In the genomic region with DNA sequence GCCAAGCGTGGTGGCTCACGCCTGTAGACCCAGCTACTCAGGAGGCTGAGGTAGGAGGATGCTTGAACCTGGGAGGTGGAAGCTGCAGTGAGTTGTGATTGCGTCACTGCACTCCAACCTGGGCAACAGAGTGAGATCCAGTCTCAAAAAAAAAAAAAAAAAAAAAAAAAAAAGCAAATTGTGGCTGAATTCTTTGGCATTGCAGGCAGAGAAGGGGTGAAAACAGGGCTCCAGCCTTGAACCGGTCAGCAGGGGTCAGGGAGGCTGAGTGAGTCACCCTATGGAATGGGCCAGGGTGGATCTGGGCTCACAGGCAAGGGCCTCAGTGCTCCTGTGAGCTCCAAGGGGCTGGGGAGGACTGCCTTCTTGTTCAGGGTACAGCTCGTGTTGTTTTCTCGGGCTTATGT, we compare ENCODE assay signal across 24 cellular contexts. TPM values are rescaled to one million over a fixed set of nuclear protein-coding genes. Genes with fewer than 3 reads are reported as not detected.
A peak's percentile ranks its signal among the peaks of the same experiment; 100 is the strongest.
DNase-seq lines count a peak whose midpoint lies in the region; FAIRE-seq and TF ChIP-seq lines count a peak whose summit lies in the region.
"Had no signal": no experiment of that assay in that cellular context is flagged by ENCODE, and none has a peak within 500 bp of the region (broad histone marks: within the 10 kb centered on the region; RNA-seq: fewer than 3 reads in every experiment).

No MANE protein-coding gene starts in this region.

- no peak overlapping the region for H3K4me3 Mint-ChIP-seq in endodermal cell
- H3K4me3 Mint-ChIP-seq: activated naive CD4-positive, alpha-beta T cell treated with anti-CD3 and anti-CD28 coated beads for 36 hours; activated T-cell treated with anti-CD3 and anti-CD28 coated beads, Interleukin-2, amount 50 U/mL, for 4 hours had no signal

- H3K27me3 ChIP-seq in endodermal cell (ENCODE audit: control insufficient read depth, insufficient read depth, low read length, poor library complexity, severe bottlenecking) (no peaks in the 10 kb centered on the region), HAP-1 (ENCODE audit: low read depth) (no peaks in the 10 kb centered on the region)
- H3K27me3 ChIP-seq: tibial artery had no signal

- peaks cover 16% of the 10 kb centered on the region for H3K36me3 Mint-ChIP-seq in endodermal cell (ENCODE audit: low read depth)

- no peak overlapping the region for H3K27ac ChIP-seq in endodermal cell (ENCODE audit: low read depth, low read length)
- H3K27ac ChIP-seq: BLaER1, heart right ventricle, left ventricle myocardium inferior, psoas muscle had no signal

- H3K9ac ChIP-seq in endodermal cell (ENCODE audit: extremely low read depth, low read length, poor library complexity, severe bottlenecking): no peak overlapping the region
- H3K9ac ChIP-seq: BLaER1 had no signal

- H3K4me3 ChIP-seq in fibroblast of villous mesenchyme (ENCODE audit: low read depth, low read length) (no peak overlapping the region), endodermal cell (ENCODE audit: low read length) (no peak overlapping the region), HAP-1 (no peak overlapping the region)
- H3K4me3 ChIP-seq: BLaER1, heart right ventricle, left ventricle myocardium inferior, psoas muscle, tibial artery had no signal

- TF ChIP-seq CTCF in fibroblast of villous mesenchyme (IDR thresholded peaks at IDR 0.05; ENCODE audit: insufficient read depth, low read depth, low read length): no peak
- TF ChIP-seq CTCF in endodermal cell (conservative IDR thresholded peaks at IDR 0.05): no peak

- H3K36me3 ChIP-seq in endodermal cell (ENCODE audit: control insufficient read depth, insufficient read depth, low read length) (peaks cover 12% of the 10 kb centered on the region), HAP-1 (replicated peaks) (peaks cover 27% of the 10 kb centered on the region)

- in situ Hi-C loops in HAP-1 (cut with MboI; ENCODE audit: low sequenced_read_pairs): loop anchor here (25.0 kb wide), 4 partner anchors 167 to 1567 kb away; a partner anchor contains a TSS

- H3K9me3 Mint-ChIP-seq in endodermal cell: peaks cover 65% of the 10 kb centered on the region
- H3K9me3 Mint-ChIP-seq: activated naive CD4-positive, alpha-beta T cell treated with anti-CD3 and anti-CD28 coated beads for 36 hours; activated T-cell treated with anti-CD3 and anti-CD28 coated beads, Interleukin-2, amount 50 U/mL, for 4 hours had no signal

- H3K4me1 Mint-ChIP-seq in endodermal cell: peaks cover 2% of the 10 kb centered on the region

- 93% methylated on average over 5 of the region's 6 CpGs; no CpG with 5 or more reads in 1 of the 2 experiments for whole genome bisulfite sequencing in endodermal cell (ENCODE audit: insufficient coverage in 1 of 2, insufficient read length in 1 of 2), 2 experiments

- no peaks in the 10 kb centered on the region for H3K9me3 ChIP-seq in endodermal cell (ENCODE audit: control insufficient read depth, low read length)
- H3K9me3 ChIP-seq in HAP-1: no peaks in the 10 kb centered on the region
- H3K9me3 ChIP-seq: BLaER1, heart right ventricle, left ventricle myocardium inferior, psoas muscle, tibial artery had no signal

- H3K27ac Mint-ChIP-seq in endodermal cell: no peak overlapping the region
- H3K27ac Mint-ChIP-seq: activated naive CD4-positive, alpha-beta T cell treated with anti-CD3 and anti-CD28 coated beads for 36 hours had no signal

- FAIRE-seq in RCC 7860 (lab: Jason Lieb, UNC): peak; percentile 62
- FAIRE-seq: astrocyte, GM12891, HTR-8/SVneo, small intestine had no signal

- DNase-seq in GM03348 (ENCODE audit: low spot score): peak; percentile 17
- DNase-seq in RCC 7860 (ENCODE audit: low spot score): peak; percentile 39
- peak; percentile 69 for DNase-seq in fibroblast of villous mesenchyme (ENCODE audit: low read depth)
- DNase-seq in endodermal cell: no peak
- no peak for DNase-seq in HUDEP-2 (lab: John Stamatoyannopoulos, UW; ENCODE audit: unreplicated experiment in 76 of 76)
- no peak for DNase-seq in COLO829 (ENCODE audit: low spot score)
- DNase-seq in HAP-1 (ENCODE audit: low spot score in 2 of 2): no peak
- DNase-seq: activated CD4-positive, alpha-beta T cell treated with anti-CD3 and anti-CD28 coated beads for 1 hour; activated naive CD4-positive, alpha-beta T cell treated with anti-CD3 and anti-CD28 coated beads for 36 hours; activated T-cell treated with anti-CD3 and anti-CD28 coated beads, Interleukin-2, amount 50 U/mL, for 4 hours; GOT3; heart right ventricle; left ventricle myocardium inferior; NCI-H510A treated with DMSO at 0.1 percent for 48 hours; SHP77; small intestine; stimulated activated CD4-positive, alpha-beta T cell treated with anti-CD3 and anti-CD28 coated beads, Interleukin-2, amount 100 ng/mL, for 48 hours; stimulated activated naive CD4-positive, alpha-beta T cell treated with Interleukin-2 at 50 U/mL for 16 hours; tibial artery had no signal

- H3K4me1 ChIP-seq in endodermal cell (ENCODE audit: control insufficient read depth, insufficient read depth, low read length) (no peaks in the 10 kb centered on the region), HAP-1 (peaks cover 8% of the 10 kb centered on the region)

- H3K27me3 Mint-ChIP-seq in endodermal cell (ENCODE audit: insufficient read depth): peaks cover 10% of the 10 kb centered on the region

RNA-seq across cellular contexts. Expression of a gene that starts 13.2 kb away (rescaled TPM):
- total RNA-seq in fibroblast of villous mesenchyme: 23.5 and 24.6 TPM in 2 replicates
- 10 to 100 TPM; 23.6 to 24.3 TPM for total RNA-seq in endodermal cell
- 27.7 TPM for polyA plus RNA-seq in endodermal cell (2013, experiment 1 of 2)
- polyA plus RNA-seq in endodermal cell (2013, experiment 2 of 2): 26.2 TPM

RNA-seq across cellular contexts. Expression of a gene that starts 17.4 kb away (rescaled TPM):
- total RNA-seq in fibroblast of villous mesenchyme: 95.7 and 128 TPM in 2 replicates
- 10 to 100 TPM; 71.7 to 81.4 TPM for total RNA-seq in endodermal cell
- polyA plus RNA-seq in endodermal cell (2013, experiment 1 of 2): 69.5 TPM
- 64.0 TPM for polyA plus RNA-seq in endodermal cell (2013, experiment 2 of 2)

RNA-seq across cellular contexts. Expression of a gene that starts 18.2 kb away (rescaled TPM):
- 13.0 and 19.3 TPM in 2 replicates for total RNA-seq in fibroblast of villous mesenchyme
- 10 to 100 TPM; 19.8 to 20.3 TPM for total RNA-seq in endodermal cell
- 16.9 TPM for polyA plus RNA-seq in endodermal cell (2013, experiment 1 of 2)
- 17.1 TPM for polyA plus RNA-seq in endodermal cell (2013, experiment 2 of 2)

RNA-seq across cellular contexts. Expression of a gene that starts 38.8 kb away (rescaled TPM):
- 27.7 and 31.5 TPM in 2 replicates for total RNA-seq in fibroblast of villous mesenchyme
- total RNA-seq in endodermal cell: 1 to 10 TPM; 5.4 to 9.1 TPM
- polyA plus RNA-seq in endodermal cell (2013, experiment 1 of 2): 7.4 TPM
- 7.8 TPM for polyA plus RNA-seq in endodermal cell (2013, experiment 2 of 2)

RNA-seq across cellular contexts. Expression of a gene that starts 42.8 kb away (rescaled TPM):
- total RNA-seq in fibroblast of villous mesenchyme (31.9 and 32.0 TPM in 2 replicates), endodermal cell (10 to 100 TPM; 29.1 to 35.9 TPM)
- polyA plus RNA-seq in endodermal cell (2013, experiment 1 of 2): 24.5 TPM
- polyA plus RNA-seq in endodermal cell (2013, experiment 2 of 2): 24.5 TPM

Comparison
In these comparisons a context has a peak if more than half of its experiments do, and no peak if none do; other contexts are left out.
1. DNase-seq: peak in GM03348 (single experiment), RCC 7860 (single experiment) and fibroblast of villous mesenchyme (single experiment); none in endodermal cell (single experiment), HUDEP-2 (0 of 76), COLO829 (single experiment) and HAP-1 (0 of 2).